Comparison of ENCODE assay signal across 25 cellular contexts in genomic region chr13:57858376-57858775, GRCh38.
"Had no signal": no experiment of that assay in that cellular context is flagged by ENCODE, and none has a peak within 500 bp of the region (broad histone marks: within the 10 kb centered on the region; RNA-seq: fewer than 3 reads in every experiment).

No MANE protein-coding gene starts in this region.

- H3K4me3 Mint-ChIP-seq: activated CD8-positive, alpha-beta T cell treated with anti-CD3 and anti-CD28 coated beads for 36 hours; activated naive CD4-positive, alpha-beta T cell treated with anti-CD3 and anti-CD28 coated beads, Interleukin-2, amount 10 ng/mL, durations not matched to agents 7 days and 5 days; activated naive CD8-positive, alpha-beta T cell treated with anti-CD3 and anti-CD28 coated beads for 36 hours; activated T-cell treated with anti-CD3 and anti-CD28 coated beads, Interleukin-2, amount 50 U/mL, for 72 hours; IgD-negative memory B cell; T-cell had no signal

- H3K27me3 ChIP-seq: brain microvascular endothelial cell, cardiac muscle cell had no signal

- H3K4me3 ChIP-seq: cardiac muscle cell, SK-N-MC had no signal

- ATAC-seq: activated CD8-positive, alpha-beta T cell treated with anti-CD3 and anti-CD28 coated beads for 36 hours; activated T-cell treated with anti-CD3 and anti-CD28 coated beads, Interleukin-2, amount 50 U/mL, for 72 hours; T-cell had no signal

- H3K4me1 Mint-ChIP-seq: activated naive CD4-positive, alpha-beta T cell treated with anti-CD3 and anti-CD28 coated beads, Interleukin-2, amount 10 ng/mL, durations not matched to agents 7 days and 5 days; activated naive CD8-positive, alpha-beta T cell treated with anti-CD3 and anti-CD28 coated beads for 36 hours; IgD-negative memory B cell; T-cell had no signal

- DNase-seq: activated CD4-positive, alpha-beta T cell treated with anti-CD3 and anti-CD28 coated beads for 4 hours; activated CD8-positive, alpha-beta memory T cell treated with anti-CD3 and anti-CD28 coated beads, Interleukin-2, amount 50 U/mL, for 4 hours; activated CD8-positive, alpha-beta T cell treated with anti-CD3 and anti-CD28 coated beads for 36 hours; activated gamma-delta T cell treated with Interleukin-2 at 50 U/mL for 16 hours; activated naive CD4-positive, alpha-beta T cell treated with anti-CD3 and anti-CD28 coated beads, Interleukin-2, amount 10 ng/mL, durations not matched to agents 7 days and 5 days; activated naive CD8-positive, alpha-beta T cell treated with anti-CD3 and anti-CD28 coated beads for 36 hours; activated T-cell treated with anti-CD3 and anti-CD28 coated beads, Interleukin-2, amount 50 U/mL, for 72 hours; brain microvascular endothelial cell; KG1; NCI-H1048; NCI-H187 treated with DMSO at 0.1 percent for 48 hours; NCI-H2081 treated with DMSO at 0.1 percent for 48 hours; NCI-H2171; NCI-H2227 treated with DMSO at 0.1 percent for 48 hours; NCI-H446 treated with DMSO at 0.1 percent for 48 hours; NCI-H524 treated with DMSO at 0.1 percent for 48 hours; SIG-M5; T-cell; T-helper 2 cell; T1000; WERI-Rb-1 had no signal

- H3K9me3 Mint-ChIP-seq: activated naive CD4-positive, alpha-beta T cell treated with anti-CD3 and anti-CD28 coated beads, Interleukin-2, amount 10 ng/mL, durations not matched to agents 7 days and 5 days had no signal

- H3K27ac Mint-ChIP-seq: activated CD8-positive, alpha-beta T cell treated with anti-CD3 and anti-CD28 coated beads for 36 hours; activated naive CD4-positive, alpha-beta T cell treated with anti-CD3 and anti-CD28 coated beads, Interleukin-2, amount 10 ng/mL, durations not matched to agents 7 days and 5 days; activated naive CD8-positive, alpha-beta T cell treated with anti-CD3 and anti-CD28 coated beads for 36 hours; activated T-cell treated with anti-CD3 and anti-CD28 coated beads, Interleukin-2, amount 50 U/mL, for 72 hours; activated T-helper 2 cell treated with anti-CD3 and anti-CD28 coated beads, Interferon-gamma antibody, Interleukin-2, Interleukin-4, amounts not matched to agents 10 μg/mL and 5 μg/mL and 100 μg/mL, durations not matched to agents 14 hours and 24 hours and 36 hours; IgD-negative memory B cell; T-cell had no signal

- H3K27ac ChIP-seq: brain microvascular endothelial cell, cardiac muscle cell, SK-N-MC, WERI-Rb-1 had no signal

- H3K36me3 Mint-ChIP-seq: activated naive CD4-positive, alpha-beta T cell treated with anti-CD3 and anti-CD28 coated beads, Interleukin-2, amount 10 ng/mL, durations not matched to agents 7 days and 5 days; activated naive CD8-positive, alpha-beta T cell treated with anti-CD3 and anti-CD28 coated beads for 36 hours; IgD-negative memory B cell; T-cell had no signal

- H3K36me3 ChIP-seq: brain microvascular endothelial cell, cardiac muscle cell, WERI-Rb-1 had no signal

- H3K27me3 Mint-ChIP-seq: activated CD8-positive, alpha-beta T cell treated with anti-CD3 and anti-CD28 coated beads for 36 hours; activated naive CD4-positive, alpha-beta T cell treated with anti-CD3 and anti-CD28 coated beads, Interleukin-2, amount 10 ng/mL, durations not matched to agents 7 days and 5 days; activated naive CD8-positive, alpha-beta T cell treated with anti-CD3 and anti-CD28 coated beads for 36 hours; IgD-negative memory B cell; T-cell had no signal
